ENCODE assay signal across 1 cellular context in the genomic region with DNA sequence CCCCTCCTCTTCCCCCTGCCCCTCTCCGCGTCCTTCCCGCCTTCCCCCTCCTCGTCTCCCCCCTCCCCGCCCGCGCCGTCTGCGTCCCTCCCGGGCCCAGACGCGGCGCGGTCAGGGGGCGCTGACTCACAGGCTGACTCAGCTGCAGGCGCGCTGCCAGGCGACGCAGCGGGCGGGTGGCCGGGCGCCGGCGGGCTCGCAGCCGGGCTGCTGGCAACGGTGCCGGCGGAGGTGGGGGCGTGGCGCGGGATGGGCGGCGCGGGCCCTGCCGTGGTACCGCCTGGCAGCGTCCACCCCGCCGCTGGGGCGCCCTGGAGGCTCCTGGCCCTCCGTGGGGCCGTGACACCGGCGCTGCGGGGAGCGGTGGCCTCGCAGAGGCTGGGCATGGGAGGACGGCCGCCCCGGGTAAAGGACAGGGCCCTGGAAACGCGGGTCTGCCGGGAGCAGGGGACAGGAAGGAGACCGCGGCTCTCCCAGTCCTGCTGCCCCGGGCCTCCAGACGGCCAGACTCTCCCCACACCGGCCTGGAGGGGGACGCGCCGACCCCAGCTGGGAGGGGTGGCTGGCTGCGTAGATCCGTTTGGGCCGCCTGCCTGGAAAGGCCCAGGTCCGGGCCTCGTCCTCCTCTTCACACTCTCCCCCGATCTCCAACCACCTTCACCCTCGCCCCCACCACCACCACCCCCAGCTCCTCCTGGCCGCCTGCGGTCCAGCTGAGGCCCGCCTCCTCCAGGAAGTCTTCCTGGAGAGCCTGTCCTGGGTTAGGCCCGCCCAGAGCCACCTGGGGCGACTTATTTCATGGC.
TF ChIP-seq lines count a peak whose summit lies in the region.

No MANE protein-coding gene starts in this region.

TF ChIP-seq in HCT116, 20 proteins besides CTCF, POLR2A, EP300 and RAD21 (continued from another document):
- TF ChIP-seq, protein P1, sequence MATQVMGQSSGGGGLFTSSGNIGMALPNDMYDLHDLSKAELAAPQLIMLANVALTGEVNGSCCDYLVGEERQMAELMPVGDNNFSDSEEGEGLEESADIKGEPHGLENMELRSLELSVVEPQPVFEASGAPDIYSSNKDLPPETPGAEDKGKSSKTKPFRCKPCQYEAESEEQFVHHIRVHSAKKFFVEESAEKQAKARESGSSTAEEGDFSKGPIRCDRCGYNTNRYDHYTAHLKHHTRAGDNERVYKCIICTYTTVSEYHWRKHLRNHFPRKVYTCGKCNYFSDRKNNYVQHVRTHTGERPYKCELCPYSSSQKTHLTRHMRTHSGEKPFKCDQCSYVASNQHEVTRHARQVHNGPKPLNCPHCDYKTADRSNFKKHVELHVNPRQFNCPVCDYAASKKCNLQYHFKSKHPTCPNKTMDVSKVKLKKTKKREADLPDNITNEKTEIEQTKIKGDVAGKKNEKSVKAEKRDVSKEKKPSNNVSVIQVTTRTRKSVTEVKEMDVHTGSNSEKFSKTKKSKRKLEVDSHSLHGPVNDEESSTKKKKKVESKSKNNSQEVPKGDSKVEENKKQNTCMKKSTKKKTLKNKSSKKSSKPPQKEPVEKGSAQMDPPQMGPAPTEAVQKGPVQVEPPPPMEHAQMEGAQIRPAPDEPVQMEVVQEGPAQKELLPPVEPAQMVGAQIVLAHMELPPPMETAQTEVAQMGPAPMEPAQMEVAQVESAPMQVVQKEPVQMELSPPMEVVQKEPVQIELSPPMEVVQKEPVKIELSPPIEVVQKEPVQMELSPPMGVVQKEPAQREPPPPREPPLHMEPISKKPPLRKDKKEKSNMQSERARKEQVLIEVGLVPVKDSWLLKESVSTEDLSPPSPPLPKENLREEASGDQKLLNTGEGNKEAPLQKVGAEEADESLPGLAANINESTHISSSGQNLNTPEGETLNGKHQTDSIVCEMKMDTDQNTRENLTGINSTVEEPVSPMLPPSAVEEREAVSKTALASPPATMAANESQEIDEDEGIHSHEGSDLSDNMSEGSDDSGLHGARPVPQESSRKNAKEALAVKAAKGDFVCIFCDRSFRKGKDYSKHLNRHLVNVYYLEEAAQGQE (IDR thresholded peaks at IDR 0.05; ENCODE audit: low read depth) = no peak
- TF ChIP-seq FOSL1 (IDR thresholded peaks at IDR 0.05; ENCODE audit: low read depth) (peak; percentile 91), ELF1 (IDR thresholded peaks at IDR 0.05; ENCODE audit: borderline replicate concordance, low read depth) (no peak), CEBPB (IDR thresholded peaks at IDR 0.05; ENCODE audit: low read depth) (no peak; the same call in 1 of the 2 replicates), EGR1 (IDR thresholded peaks at IDR 0.05; ENCODE audit: low read depth) (no peak), SIN3A (IDR thresholded peaks at IDR 0.05; ENCODE audit: low read depth) (no peak), ZFX (IDR thresholded peaks at IDR 0.05) (peak; percentile 40; the same call in 1 of the 2 replicates), CBX3 (IDR thresholded peaks at IDR 0.05; ENCODE audit: low read depth) (0 out of 2 replicates have a peak, but pooled peaks have one; percentile 51), EZH2phosphoT487 (IDR thresholded peaks at IDR 0.05; ENCODE audit: borderline replicate concordance) (no peak), EZH2 (IDR thresholded peaks at IDR 0.05) (no peak), TCF7L2 (IDR thresholded peaks at IDR 0.05; ENCODE audit: borderline replicate concordance, extremely low read depth, insufficient read depth, insufficient read length) (peak; percentile 52), JUND (IDR thresholded peaks at IDR 0.05) (peak; percentile 89)
- TF ChIP-seq, protein P2, sequence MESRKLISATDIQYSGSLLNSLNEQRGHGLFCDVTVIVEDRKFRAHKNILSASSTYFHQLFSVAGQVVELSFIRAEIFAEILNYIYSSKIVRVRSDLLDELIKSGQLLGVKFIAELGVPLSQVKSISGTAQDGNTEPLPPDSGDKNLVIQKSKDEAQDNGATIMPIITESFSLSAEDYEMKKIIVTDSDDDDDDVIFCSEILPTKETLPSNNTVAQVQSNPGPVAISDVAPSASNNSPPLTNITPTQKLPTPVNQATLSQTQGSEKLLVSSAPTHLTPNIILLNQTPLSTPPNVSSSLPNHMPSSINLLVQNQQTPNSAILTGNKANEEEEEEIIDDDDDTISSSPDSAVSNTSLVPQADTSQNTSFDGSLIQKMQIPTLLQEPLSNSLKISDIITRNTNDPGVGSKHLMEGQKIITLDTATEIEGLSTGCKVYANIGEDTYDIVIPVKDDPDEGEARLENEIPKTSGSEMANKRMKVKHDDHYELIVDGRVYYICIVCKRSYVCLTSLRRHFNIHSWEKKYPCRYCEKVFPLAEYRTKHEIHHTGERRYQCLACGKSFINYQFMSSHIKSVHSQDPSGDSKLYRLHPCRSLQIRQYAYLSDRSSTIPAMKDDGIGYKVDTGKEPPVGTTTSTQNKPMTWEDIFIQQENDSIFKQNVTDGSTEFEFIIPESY (IDR thresholded peaks at IDR 0.05; ENCODE audit: extremely low read depth, insufficient replicate concordance, low read length) = no peak
- TF ChIP-seq, protein P3, sequence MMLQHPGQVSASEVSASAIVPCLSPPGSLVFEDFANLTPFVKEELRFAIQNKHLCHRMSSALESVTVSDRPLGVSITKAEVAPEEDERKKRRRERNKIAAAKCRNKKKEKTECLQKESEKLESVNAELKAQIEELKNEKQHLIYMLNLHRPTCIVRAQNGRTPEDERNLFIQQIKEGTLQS (IDR thresholded peaks at IDR 0.05) = no peak
